ENCODE assay signal across 13 cellular contexts in the genomic region with DNA sequence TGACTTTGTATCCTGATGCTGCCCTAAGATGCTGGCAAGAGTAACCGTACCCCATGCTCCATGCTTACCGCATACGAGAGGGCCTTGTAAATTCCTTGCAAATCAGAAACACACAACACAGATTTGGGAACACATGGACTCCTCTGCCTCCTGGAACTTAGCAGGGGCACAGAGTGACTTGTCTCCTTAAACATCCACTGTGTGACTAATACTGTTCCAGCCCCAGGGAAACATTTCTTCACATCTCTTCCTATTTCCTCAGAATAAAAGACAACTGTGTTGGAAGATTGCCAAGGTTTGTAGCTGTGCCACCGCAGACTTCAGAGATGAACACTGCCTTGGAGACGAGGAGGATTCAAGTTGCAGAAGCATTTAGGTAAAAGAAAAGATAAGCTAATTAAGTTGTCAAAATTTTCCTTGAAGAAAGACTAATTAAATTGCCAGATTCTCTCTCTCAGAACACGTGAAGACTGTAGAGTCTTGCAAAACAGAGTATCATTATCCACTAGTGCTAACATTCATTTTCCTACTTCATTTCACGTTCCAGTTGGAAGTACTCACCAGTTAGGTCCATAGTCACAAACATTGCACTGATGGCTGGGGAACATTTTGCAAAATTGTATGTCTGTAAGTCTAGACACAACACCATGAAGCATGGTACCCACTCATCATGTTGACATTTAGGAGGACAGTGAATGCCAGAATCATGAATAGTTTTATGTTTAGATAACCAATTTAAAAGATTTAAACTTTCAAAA.
DNase-seq lines count a peak whose midpoint lies in the region; ATAC-seq and TF ChIP-seq lines count a peak whose summit lies in the region.
"Had no signal": no experiment of that assay in that cellular context is flagged by ENCODE, and none has a peak within 500 bp of the region (broad histone marks: within the 10 kb centered on the region; RNA-seq: fewer than 3 reads in every experiment).

No MANE protein-coding gene starts in this region.

- intact Hi-C loops in right cardiac atrium (cut with DNase I): no loop called here

- no peaks in the 10 kb centered on the region for H3K9me3 ChIP-seq in right cardiac atrium (ENCODE audit: control insufficient read depth, low read length)
- H3K9me3 ChIP-seq: suprapubic skin had no signal

- H3K4me3 Mint-ChIP-seq in stimulated activated naive CD8-positive, alpha-beta T cell treated with anti-CD3 and anti-CD28 coated beads, Interleukin-15, amount 100 ng/mL, for 72 hours: no peak overlapping the region
- no peak overlapping the region for H3K4me3 Mint-ChIP-seq in WTC11
- H3K4me3 Mint-ChIP-seq: activated B cell treated with CpG ODN at 0.5 μM for 24 hours had no signal

- ATAC-seq in right cardiac atrium (peak; percentile 89 to 92), WTC11 (no peak)
- no peak for ATAC-seq in stimulated activated naive CD8-positive, alpha-beta T cell treated with anti-CD3 and anti-CD28 coated beads, Interleukin-15, amount 100 ng/mL, for 72 hours

- CTCF ChIA-PET in WTC11 (lab: Charles Lee): no interaction called here

- H3K4me1 ChIP-seq in right cardiac atrium (ENCODE audit: control insufficient read depth, insufficient read depth, low read length): no peaks in the 10 kb centered on the region

- WGBS in right cardiac atrium: 49% methylated on average over 7 of the region's 7 CpGs

- no peaks in the 10 kb centered on the region for H3K9me3 Mint-ChIP-seq in stimulated activated naive CD8-positive, alpha-beta T cell treated with anti-CD3 and anti-CD28 coated beads, Interleukin-15, amount 100 ng/mL, for 72 hours
- no peaks in the 10 kb centered on the region for H3K9me3 Mint-ChIP-seq in WTC11
- H3K9me3 Mint-ChIP-seq: activated B cell treated with CpG ODN at 0.5 μM for 24 hours had no signal

- DNase-seq in A172 (ENCODE audit: low spot score) (peak; percentile 26), HS-5 (ENCODE audit: low read depth) (peak; percentile 97), amniotic epithelial cell (ENCODE audit: low read depth) (peak; percentile 80), right cardiac atrium (peak in 1 of 3 donors; percentile 23), NCI-H2029 (lab: John Stamatoyannopoulos, UW) (no peak), WTC11 (ENCODE audit: low spot score) (no peak), cortex of kidney (lab: John Stamatoyannopoulos, UW) (no peak)
- no peak for DNase-seq in stimulated activated naive CD8-positive, alpha-beta T cell treated with anti-CD3 and anti-CD28 coated beads, Interleukin-15, amount 100 ng/mL, for 72 hours
- DNase-seq: activated B cell treated with CpG ODN at 0.5 μM for 24 hours, NCI-H187 had no signal

- no peaks in the 10 kb centered on the region for H3K4me1 Mint-ChIP-seq in stimulated activated naive CD8-positive, alpha-beta T cell treated with anti-CD3 and anti-CD28 coated beads, Interleukin-15, amount 100 ng/mL, for 72 hours
- H3K4me1 Mint-ChIP-seq in WTC11: no peaks in the 10 kb centered on the region
- H3K4me1 Mint-ChIP-seq: activated B cell treated with CpG ODN at 0.5 μM for 24 hours had no signal

- no peak overlapping the region for H3K27ac ChIP-seq in right cardiac atrium (ENCODE audit: low read length)
- H3K27ac ChIP-seq: C4-2B, suprapubic skin had no signal

- no peak overlapping the region for H3K4me3 ChIP-seq in right cardiac atrium (ENCODE audit: low read length)
- H3K4me3 ChIP-seq: skin epidermis, suprapubic skin had no signal

- no peak for TF ChIP-seq CTCF in WTC11 (IDR thresholded peaks at IDR 0.05)

- no peaks in the 10 kb centered on the region for H3K36me3 Mint-ChIP-seq in WTC11

- H3K27me3 ChIP-seq in right cardiac atrium (ENCODE audit: control insufficient read depth, insufficient read depth): no peaks in the 10 kb centered on the region
- H3K27me3 ChIP-seq: suprapubic skin had no signal

- POLR2A ChIA-PET in WTC11 (lab: Charles Lee): interaction anchor here (0.7 kb wide), 1 partner anchor 9 kb away, joined by 4 read pairs; no protein-coding TSS in a partner anchor

- no peak overlapping the region for H3K27ac Mint-ChIP-seq in stimulated activated naive CD8-positive, alpha-beta T cell treated with anti-CD3 and anti-CD28 coated beads, Interleukin-15, amount 100 ng/mL, for 72 hours
- H3K27ac Mint-ChIP-seq in WTC11: no peak overlapping the region
- H3K27ac Mint-ChIP-seq: activated B cell treated with CpG ODN at 0.5 μM for 24 hours had no signal

- peaks cover 4% of the 10 kb centered on the region for H3K27me3 Mint-ChIP-seq in stimulated activated naive CD8-positive, alpha-beta T cell treated with anti-CD3 and anti-CD28 coated beads, Interleukin-15, amount 100 ng/mL, for 72 hours
- H3K27me3 Mint-ChIP-seq in WTC11 (ENCODE audit: low read depth): no peaks in the 10 kb centered on the region

TF ChIP-seq in WTC11, 78 proteins besides CTCF, POLR2A, EP300 and RAD21 (continues in another document):
- TF ChIP-seq, protein P1, sequence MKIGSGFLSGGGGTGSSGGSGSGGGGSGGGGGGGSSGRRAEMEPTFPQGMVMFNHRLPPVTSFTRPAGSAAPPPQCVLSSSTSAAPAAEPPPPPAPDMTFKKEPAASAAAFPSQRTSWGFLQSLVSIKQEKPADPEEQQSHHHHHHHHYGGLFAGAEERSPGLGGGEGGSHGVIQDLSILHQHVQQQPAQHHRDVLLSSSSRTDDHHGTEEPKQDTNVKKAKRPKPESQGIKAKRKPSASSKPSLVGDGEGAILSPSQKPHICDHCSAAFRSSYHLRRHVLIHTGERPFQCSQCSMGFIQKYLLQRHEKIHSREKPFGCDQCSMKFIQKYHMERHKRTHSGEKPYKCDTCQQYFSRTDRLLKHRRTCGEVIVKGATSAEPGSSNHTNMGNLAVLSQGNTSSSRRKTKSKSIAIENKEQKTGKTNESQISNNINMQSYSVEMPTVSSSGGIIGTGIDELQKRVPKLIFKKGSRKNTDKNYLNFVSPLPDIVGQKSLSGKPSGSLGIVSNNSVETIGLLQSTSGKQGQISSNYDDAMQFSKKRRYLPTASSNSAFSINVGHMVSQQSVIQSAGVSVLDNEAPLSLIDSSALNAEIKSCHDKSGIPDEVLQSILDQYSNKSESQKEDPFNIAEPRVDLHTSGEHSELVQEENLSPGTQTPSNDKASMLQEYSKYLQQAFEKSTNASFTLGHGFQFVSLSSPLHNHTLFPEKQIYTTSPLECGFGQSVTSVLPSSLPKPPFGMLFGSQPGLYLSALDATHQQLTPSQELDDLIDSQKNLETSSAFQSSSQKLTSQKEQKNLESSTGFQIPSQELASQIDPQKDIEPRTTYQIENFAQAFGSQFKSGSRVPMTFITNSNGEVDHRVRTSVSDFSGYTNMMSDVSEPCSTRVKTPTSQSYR (CRISPR knock-in tag; IDR thresholded peaks at IDR 0.05): no peak
- TF ChIP-seq MYBL2 (CRISPR knock-in tag; IDR thresholded peaks at IDR 0.05): no peak
- TF ChIP-seq, protein P2, sequence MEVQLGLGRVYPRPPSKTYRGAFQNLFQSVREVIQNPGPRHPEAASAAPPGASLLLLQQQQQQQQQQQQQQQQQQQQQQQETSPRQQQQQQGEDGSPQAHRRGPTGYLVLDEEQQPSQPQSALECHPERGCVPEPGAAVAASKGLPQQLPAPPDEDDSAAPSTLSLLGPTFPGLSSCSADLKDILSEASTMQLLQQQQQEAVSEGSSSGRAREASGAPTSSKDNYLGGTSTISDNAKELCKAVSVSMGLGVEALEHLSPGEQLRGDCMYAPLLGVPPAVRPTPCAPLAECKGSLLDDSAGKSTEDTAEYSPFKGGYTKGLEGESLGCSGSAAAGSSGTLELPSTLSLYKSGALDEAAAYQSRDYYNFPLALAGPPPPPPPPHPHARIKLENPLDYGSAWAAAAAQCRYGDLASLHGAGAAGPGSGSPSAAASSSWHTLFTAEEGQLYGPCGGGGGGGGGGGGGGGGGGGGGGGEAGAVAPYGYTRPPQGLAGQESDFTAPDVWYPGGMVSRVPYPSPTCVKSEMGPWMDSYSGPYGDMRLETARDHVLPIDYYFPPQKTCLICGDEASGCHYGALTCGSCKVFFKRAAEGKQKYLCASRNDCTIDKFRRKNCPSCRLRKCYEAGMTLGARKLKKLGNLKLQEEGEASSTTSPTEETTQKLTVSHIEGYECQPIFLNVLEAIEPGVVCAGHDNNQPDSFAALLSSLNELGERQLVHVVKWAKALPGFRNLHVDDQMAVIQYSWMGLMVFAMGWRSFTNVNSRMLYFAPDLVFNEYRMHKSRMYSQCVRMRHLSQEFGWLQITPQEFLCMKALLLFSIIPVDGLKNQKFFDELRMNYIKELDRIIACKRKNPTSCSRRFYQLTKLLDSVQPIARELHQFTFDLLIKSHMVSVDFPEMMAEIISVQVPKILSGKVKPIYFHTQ (CRISPR knock-in tag; IDR thresholded peaks at IDR 0.05): no peak
- TF ChIP-seq, protein P3, sequence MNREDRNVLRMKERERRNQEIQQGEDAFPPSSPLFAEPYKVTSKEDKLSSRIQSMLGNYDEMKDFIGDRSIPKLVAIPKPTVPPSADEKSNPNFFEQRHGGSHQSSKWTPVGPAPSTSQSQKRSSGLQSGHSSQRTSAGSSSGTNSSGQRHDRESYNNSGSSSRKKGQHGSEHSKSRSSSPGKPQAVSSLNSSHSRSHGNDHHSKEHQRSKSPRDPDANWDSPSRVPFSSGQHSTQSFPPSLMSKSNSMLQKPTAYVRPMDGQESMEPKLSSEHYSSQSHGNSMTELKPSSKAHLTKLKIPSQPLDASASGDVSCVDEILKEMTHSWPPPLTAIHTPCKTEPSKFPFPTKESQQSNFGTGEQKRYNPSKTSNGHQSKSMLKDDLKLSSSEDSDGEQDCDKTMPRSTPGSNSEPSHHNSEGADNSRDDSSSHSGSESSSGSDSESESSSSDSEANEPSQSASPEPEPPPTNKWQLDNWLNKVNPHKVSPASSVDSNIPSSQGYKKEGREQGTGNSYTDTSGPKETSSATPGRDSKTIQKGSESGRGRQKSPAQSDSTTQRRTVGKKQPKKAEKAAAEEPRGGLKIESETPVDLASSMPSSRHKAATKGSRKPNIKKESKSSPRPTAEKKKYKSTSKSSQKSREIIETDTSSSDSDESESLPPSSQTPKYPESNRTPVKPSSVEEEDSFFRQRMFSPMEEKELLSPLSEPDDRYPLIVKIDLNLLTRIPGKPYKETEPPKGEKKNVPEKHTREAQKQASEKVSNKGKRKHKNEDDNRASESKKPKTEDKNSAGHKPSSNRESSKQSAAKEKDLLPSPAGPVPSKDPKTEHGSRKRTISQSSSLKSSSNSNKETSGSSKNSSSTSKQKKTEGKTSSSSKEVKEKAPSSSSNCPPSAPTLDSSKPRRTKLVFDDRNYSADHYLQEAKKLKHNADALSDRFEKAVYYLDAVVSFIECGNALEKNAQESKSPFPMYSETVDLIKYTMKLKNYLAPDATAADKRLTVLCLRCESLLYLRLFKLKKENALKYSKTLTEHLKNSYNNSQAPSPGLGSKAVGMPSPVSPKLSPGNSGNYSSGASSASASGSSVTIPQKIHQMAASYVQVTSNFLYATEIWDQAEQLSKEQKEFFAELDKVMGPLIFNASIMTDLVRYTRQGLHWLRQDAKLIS (CRISPR knock-in tag; IDR thresholded peaks at IDR 0.05; ENCODE audit: borderline replicate concordance): no peak
- no peak for TF ChIP-seq ELF4 (CRISPR knock-in tag; IDR thresholded peaks at IDR 0.05; ENCODE audit: low read depth)
- TF ChIP-seq, protein P4, sequence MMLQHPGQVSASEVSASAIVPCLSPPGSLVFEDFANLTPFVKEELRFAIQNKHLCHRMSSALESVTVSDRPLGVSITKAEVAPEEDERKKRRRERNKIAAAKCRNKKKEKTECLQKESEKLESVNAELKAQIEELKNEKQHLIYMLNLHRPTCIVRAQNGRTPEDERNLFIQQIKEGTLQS (CRISPR knock-in tag; conservative IDR thresholded peaks at IDR 0.05): no peak

Comparison
In these comparisons a context has a peak if more than half of its experiments do, and no peak if none do; other contexts are left out.
1. DNase-seq: peak in A172 (single experiment), HS-5 (single experiment) and amniotic epithelial cell (single experiment); none in NCI-H2029 (single experiment), stimulated activated naive CD8-positive, alpha-beta T cell treated with anti-CD3 and anti-CD28 coated beads, Interleukin-15, amount 100 ng/mL, for 72 hours (0 of 2), WTC11 (single experiment) and cortex of kidney (single experiment).
2. ATAC-seq: peak in right cardiac atrium (2 of 2); none in stimulated activated naive CD8-positive, alpha-beta T cell treated with anti-CD3 and anti-CD28 coated beads, Interleukin-15, amount 100 ng/mL, for 72 hours (single experiment) and WTC11 (single experiment).